Comparison of ENCODE assay signal across 16 cellular contexts in the genomic region with DNA sequence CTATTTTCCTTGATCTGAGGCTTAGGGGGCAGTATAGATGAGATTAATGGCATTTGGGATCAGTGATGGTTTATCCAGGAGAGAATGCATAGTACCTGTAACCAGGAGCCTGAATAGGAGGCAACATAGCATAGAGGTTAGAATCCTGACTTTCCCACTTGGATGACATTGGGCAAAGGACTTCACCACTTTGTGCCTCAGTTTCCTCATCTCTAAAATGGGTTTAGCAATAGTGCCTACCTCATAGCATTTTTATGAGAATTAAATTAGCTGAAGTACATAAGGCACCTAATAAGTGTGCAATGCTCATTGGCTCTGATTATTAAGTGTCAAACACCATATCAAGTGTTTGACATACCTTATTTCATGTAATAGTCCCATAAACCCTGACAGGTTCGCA. TPM values are rescaled to one million over a fixed set of nuclear protein-coding genes. Genes with fewer than 3 reads are reported as not detected.
DNase-seq lines count a peak whose midpoint lies in the region; ATAC-seq and TF ChIP-seq lines count a peak whose summit lies in the region.
"Had no signal": no experiment of that assay in that cellular context is flagged by ENCODE, and none has a peak within 500 bp of the region (broad histone marks: within the 10 kb centered on the region; RNA-seq: fewer than 3 reads in every experiment).

No MANE protein-coding gene starts in this region.

- no peaks in the 10 kb centered on the region for H3K9me3 Mint-ChIP-seq in CD4-positive, alpha-beta T cell
- no peaks in the 10 kb centered on the region for H3K9me3 Mint-ChIP-seq in effector memory CD8-positive, alpha-beta T cell

- peak overlapping the region; percentile 26 for H3K27ac ChIP-seq in CD4-positive, alpha-beta T cell (ENCODE audit: low read depth, low read length)
- H3K27ac ChIP-seq in OCI-LY3 (ENCODE audit: low read length) (peak overlapping the region; percentile 87), gastrocnemius medialis (peak overlapping the region; percentile 11 to 67 (median 58))
- H3K27ac ChIP-seq: foreskin keratinocyte had no signal

- TF ChIP-seq POLR2A in gastrocnemius medialis (IDR thresholded peaks at IDR 0.05) (no peak), lower leg skin (IDR thresholded peaks at IDR 0.05) (no peak)

- peaks cover 84% of the 10 kb centered on the region for H3K36me3 Mint-ChIP-seq in CD4-positive, alpha-beta T cell (ENCODE audit: low read depth)
- H3K36me3 Mint-ChIP-seq in effector memory CD8-positive, alpha-beta T cell (ENCODE audit: insufficient read depth): peaks cover 97% of the 10 kb centered on the region

- intact Hi-C loops in CD4-positive, alpha-beta T cell (cut with DNase I, micrococcal nuclease): loop anchor here in 1 of 2 experiments (5.0 to 10.0 kb wide), 2 partner anchors 68 to 1065 kb away; partner anchors contain the start of gene NAT10
- intact Hi-C loops in gastrocnemius medialis (cut with DNase I; ENCODE audit: low total_unique reads): no loop called here
- intact Hi-C loops in lower leg skin (cut with DNase I; ENCODE audit: low total_unique reads): no loop called here

- no peak for TF ChIP-seq CTCF in CD4-positive, alpha-beta T cell (IDR thresholded peaks at IDR 0.05)
- TF ChIP-seq CTCF in OCI-LY3 (IDR thresholded peaks at IDR 0.05; ENCODE audit: low read depth, low read length): no peak
- TF ChIP-seq CTCF in gastrocnemius medialis (IDR thresholded peaks at IDR 0.05 in 4 of 5, conservative IDR thresholded peaks at IDR 0.05 in 1 of 5): no peak
- no peak for TF ChIP-seq CTCF in lower leg skin (IDR thresholded peaks at IDR 0.05)

- no peaks in the 10 kb centered on the region for H3K27me3 ChIP-seq in CD4-positive, alpha-beta T cell (ENCODE audit: control insufficient read depth, insufficient read depth, low read length)
- no peaks in the 10 kb centered on the region for H3K27me3 ChIP-seq in OCI-LY3 (ENCODE audit: low read depth, low read length)
- no peaks in the 10 kb centered on the region for H3K27me3 ChIP-seq in gastrocnemius medialis
- H3K27me3 ChIP-seq: foreskin keratinocyte, tibial nerve had no signal

- peaks cover 69% of the 10 kb centered on the region for H3K36me3 ChIP-seq in OCI-LY3 (replicated peaks; ENCODE audit: low read depth, low read length)
- H3K36me3 ChIP-seq in gastrocnemius medialis: no peaks in the 10 kb centered on the region
- H3K36me3 ChIP-seq: tibial nerve had no signal

- peaks cover 100% of the 10 kb centered on the region for H4K20me1 ChIP-seq in OCI-LY3 (ENCODE audit: insufficient read depth, low read length)

- H3K4me3 ChIP-seq in OCI-LY3 (ENCODE audit: low read length): no peak overlapping the region
- no peak overlapping the region for H3K4me3 ChIP-seq in gastrocnemius medialis
- H3K4me3 ChIP-seq in lower leg skin (ENCODE audit: low read depth, poor library complexity, severe bottlenecking): no peak overlapping the region
- H3K4me3 ChIP-seq: tibial nerve had no signal

- no peak for ATAC-seq in CD4-positive, alpha-beta T cell (ENCODE audit: poor library complexity)
- ATAC-seq in effector memory CD8-positive, alpha-beta T cell (replicated peaks): no peak
- no peak for ATAC-seq in gastrocnemius medialis
- ATAC-seq: foreskin keratinocyte had no signal

- H3K27me3 Mint-ChIP-seq in CD4-positive, alpha-beta T cell: no peaks in the 10 kb centered on the region
- no peaks in the 10 kb centered on the region for H3K27me3 Mint-ChIP-seq in effector memory CD8-positive, alpha-beta T cell

- CTCF ChIA-PET in CD4-positive, alpha-beta T cell (lab: Charles Lee): interaction anchor here (1.2 to 1.4 kb wide), 2 partner anchors 13 to 218 kb away, joined by 3 read pairs; no protein-coding TSS in a partner anchor

- no peak for DNase-seq in CD4-positive, alpha-beta T cell
- DNase-seq in effector memory CD8-positive, alpha-beta T cell: no peak
- DNase-seq in gastrocnemius medialis: no peak
- no peak for DNase-seq in lower leg skin (ENCODE audit: low spot score in 2 of 2)
- DNase-seq in H4 (ENCODE audit: low spot score): no peak
- no peak for DNase-seq in dermis blood vessel endothelial cell
- no peak for DNase-seq in Kasumi-1 (lab: John Stamatoyannopoulos, UW)
- DNase-seq: activated CD4-positive, CD25-positive, alpha-beta regulatory T cell treated with anti-CD3 and anti-CD28 coated beads, Interleukin-2, amount 50 U/mL, for 72 hours; activated T-cell treated with anti-CD3 and anti-CD28 coated beads, Interleukin-2, amount 50 U/mL, for 1 hour; foreskin keratinocyte; mesendoderm; NCI-H187; NCI-H774; T-helper 2 cell had no signal

- POLR2A ChIA-PET in CD4-positive, alpha-beta T cell (lab: Charles Lee): interaction anchor here (0.6 to 18.0 kb wide), 5 partner anchors 7 to 30 kb away, joined by 3 to 355 read pairs (median 12); partner anchors contain the start of gene CD44

- H3K4me2 ChIP-seq in OCI-LY3 (ENCODE audit: low read length): peak overlapping the region; percentile 62

- H3K79me2 ChIP-seq in OCI-LY3 (ENCODE audit: low read length): peaks cover 100% of the 10 kb centered on the region

- H3K27ac Mint-ChIP-seq in CD4-positive, alpha-beta T cell: peak overlapping the region; percentile 96
- H3K27ac Mint-ChIP-seq in effector memory CD8-positive, alpha-beta T cell: peak overlapping the region; percentile 99 to 100

- H3K4me1 Mint-ChIP-seq in CD4-positive, alpha-beta T cell (ENCODE audit: low read depth): peaks cover 100% of the 10 kb centered on the region
- H3K4me1 Mint-ChIP-seq in effector memory CD8-positive, alpha-beta T cell (ENCODE audit: low read depth in 2 of 2): peaks cover 84 to 100% of the 10 kb centered on the region in 2 donors

- no peaks in the 10 kb centered on the region for H3K9me3 ChIP-seq in CD4-positive, alpha-beta T cell (ENCODE audit: control insufficient read depth, low read length)
- no peaks in the 10 kb centered on the region for H3K9me3 ChIP-seq in OCI-LY3 (ENCODE audit: insufficient read depth, low read length)
- no peaks in the 10 kb centered on the region for H3K9me3 ChIP-seq in gastrocnemius medialis
- H3K9me3 ChIP-seq: tibial nerve had no signal

- in situ Hi-C loops in gastrocnemius medialis (cut with MboI; ENCODE audit: low sequenced_read_pairs in 4 of 4): no loop called here

- peaks cover 100% of the 10 kb centered on the region for H3K4me1 ChIP-seq in OCI-LY3 (ENCODE audit: low read length)
- H3K4me1 ChIP-seq in gastrocnemius medialis: peaks cover 0 to 47% of the 10 kb centered on the region in 2 donors

- no peak overlapping the region for H2AFZ ChIP-seq in OCI-LY3 (ENCODE audit: low read depth, low read length)

- H3K9ac ChIP-seq in OCI-LY3 (ENCODE audit: low read length): no peak overlapping the region

- H3K4me3 Mint-ChIP-seq in CD4-positive, alpha-beta T cell: peak overlapping the region; percentile 77
- H3K4me3 Mint-ChIP-seq in effector memory CD8-positive, alpha-beta T cell: peak overlapping the region; percentile 77 to 79

- WGBS in lower leg skin, 2 donors: 84 to 100% methylated on average over 1 of the region's 1 CpG

RNA-seq across cellular contexts. Expression of gene CD44, which starts 30.8 kb away (rescaled TPM):
- 1,000 to 10,000 TPM; 1,283 to 1,330 TPM for total RNA-seq in CD4-positive, alpha-beta T cell
- total RNA-seq in gastrocnemius medialis (10 to 100 TPM; 19.5 to 32.5 (median 29.2) TPM), lower leg skin (1,000 to 10,000 TPM in 1 of 4 donors, 100 to 1,000 TPM in 3; 861 to 1,282 (median 914) TPM), dermis blood vessel endothelial cell (2.6 and 3.4 TPM in 2 replicates)
- total RNA-seq in H4 (2014; rRNA removed; shearing (Covaris generic)): 211 and 238 TPM in 2 replicates

Comparison
In these comparisons a context has a peak if more than half of its experiments do, and no peak if none do; other contexts are left out.
1. H3K27ac ChIP-seq: peak in every context shown above with its lines; median percentile 87 in OCI-LY3; 58 in gastrocnemius medialis; 26 in CD4-positive, alpha-beta T cell.